1 cellular context compared by ENCODE assay signal in the genomic region with DNA sequence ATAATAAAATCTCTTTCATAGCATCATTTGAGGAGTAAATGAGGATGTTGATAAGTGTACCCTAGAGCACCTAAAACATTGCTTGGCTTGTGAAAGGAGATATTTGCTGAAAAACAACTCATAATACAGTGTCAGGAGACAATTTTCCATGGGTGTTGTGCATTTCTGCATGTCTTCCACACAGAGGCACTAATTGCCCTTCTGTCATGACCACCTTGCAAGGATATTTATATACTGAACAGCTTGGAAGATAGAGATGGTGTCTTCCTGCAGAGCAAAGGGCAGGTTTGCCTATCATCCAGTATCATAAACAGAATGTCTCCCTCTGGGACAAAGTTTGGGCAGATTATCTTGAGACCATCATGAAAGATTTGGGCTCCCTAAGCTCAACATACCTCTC.
TF ChIP-seq lines count a peak whose summit lies in the region.

No MANE protein-coding gene starts in this region.

TF ChIP-seq in GM23338, 12 proteins besides CTCF, POLR2A, EP300 and RAD21 (continued from another document):
- TF ChIP-seq, protein P1, sequence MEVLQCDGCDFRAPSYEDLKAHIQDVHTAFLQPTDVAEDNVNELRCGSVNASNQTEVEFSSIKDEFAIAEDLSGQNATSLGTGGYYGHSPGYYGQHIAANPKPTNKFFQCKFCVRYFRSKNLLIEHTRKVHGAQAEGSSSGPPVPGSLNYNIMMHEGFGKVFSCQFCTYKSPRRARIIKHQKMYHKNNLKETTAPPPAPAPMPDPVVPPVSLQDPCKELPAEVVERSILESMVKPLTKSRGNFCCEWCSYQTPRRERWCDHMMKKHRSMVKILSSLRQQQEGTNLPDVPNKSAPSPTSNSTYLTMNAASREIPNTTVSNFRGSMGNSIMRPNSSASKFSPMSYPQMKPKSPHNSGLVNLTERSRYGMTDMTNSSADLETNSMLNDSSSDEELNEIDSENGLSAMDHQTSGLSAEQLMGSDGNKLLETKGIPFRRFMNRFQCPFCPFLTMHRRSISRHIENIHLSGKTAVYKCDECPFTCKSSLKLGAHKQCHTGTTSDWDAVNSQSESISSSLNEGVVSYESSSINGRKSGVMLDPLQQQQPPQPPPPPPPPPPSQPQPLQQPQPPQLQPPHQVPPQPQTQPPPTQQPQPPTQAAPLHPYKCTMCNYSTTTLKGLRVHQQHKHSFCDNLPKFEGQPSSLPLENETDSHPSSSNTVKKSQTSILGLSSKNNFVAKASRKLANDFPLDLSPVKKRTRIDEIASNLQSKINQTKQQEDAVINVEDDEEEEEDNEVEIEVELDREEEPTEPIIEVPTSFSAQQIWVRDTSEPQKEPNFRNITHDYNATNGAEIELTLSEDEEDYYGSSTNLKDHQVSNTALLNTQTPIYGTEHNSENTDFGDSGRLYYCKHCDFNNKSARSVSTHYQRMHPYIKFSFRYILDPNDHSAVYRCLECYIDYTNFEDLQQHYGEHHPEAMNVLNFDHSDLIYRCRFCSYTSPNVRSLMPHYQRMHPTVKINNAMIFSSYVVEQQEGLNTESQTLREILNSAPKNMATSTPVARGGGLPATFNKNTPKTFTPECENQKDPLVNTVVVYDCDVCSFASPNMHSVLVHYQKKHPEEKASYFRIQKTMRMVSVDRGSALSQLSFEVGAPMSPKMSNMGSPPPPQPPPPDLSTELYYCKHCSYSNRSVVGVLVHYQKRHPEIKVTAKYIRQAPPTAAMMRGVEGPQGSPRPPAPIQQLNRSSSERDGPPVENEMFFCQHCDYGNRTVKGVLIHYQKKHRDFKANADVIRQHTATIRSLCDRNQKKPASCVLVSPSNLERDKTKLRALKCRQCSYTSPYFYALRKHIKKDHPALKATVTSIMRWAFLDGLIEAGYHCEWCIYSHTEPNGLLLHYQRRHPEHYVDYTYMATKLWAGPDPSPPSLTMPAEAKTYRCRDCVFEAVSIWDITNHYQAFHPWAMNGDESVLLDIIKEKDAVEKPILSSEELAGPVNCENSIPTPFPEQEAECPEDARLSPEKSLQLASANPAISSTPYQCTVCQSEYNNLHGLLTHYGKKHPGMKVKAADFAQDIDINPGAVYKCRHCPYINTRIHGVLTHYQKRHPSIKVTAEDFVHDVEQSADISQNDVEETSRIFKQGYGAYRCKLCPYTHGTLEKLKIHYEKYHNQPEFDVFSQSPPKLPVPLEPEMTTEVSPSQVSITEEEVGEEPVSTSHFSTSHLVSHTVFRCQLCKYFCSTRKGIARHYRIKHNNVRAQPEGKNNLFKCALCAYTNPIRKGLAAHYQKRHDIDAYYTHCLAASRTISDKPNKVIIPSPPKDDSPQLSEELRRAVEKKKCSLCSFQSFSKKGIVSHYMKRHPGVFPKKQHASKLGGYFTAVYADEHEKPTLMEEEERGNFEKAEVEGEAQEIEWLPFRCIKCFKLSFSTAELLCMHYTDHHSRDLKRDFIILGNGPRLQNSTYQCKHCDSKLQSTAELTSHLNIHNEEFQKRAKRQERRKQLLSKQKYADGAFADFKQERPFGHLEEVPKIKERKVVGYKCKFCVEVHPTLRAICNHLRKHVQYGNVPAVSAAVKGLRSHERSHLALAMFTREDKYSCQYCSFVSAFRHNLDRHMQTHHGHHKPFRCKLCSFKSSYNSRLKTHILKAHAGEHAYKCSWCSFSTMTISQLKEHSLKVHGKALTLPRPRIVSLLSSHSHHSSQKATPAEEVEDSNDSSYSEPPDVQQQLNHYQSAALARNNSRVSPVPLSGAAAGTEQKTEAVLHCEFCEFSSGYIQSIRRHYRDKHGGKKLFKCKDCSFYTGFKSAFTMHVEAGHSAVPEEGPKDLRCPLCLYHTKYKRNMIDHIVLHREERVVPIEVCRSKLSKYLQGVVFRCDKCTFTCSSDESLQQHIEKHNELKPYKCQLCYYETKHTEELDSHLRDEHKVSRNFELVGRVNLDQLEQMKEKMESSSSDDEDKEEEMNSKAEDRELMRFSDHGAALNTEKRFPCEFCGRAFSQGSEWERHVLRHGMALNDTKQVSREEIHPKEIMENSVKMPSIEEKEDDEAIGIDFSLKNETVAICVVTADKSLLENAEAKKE (CRISPR knock-in tag; IDR thresholded peaks at IDR 0.05): no peak
- no peak for TF ChIP-seq NANOG (IDR thresholded peaks at IDR 0.05; ENCODE audit: borderline replicate concordance)
- TF ChIP-seq, protein P2, sequence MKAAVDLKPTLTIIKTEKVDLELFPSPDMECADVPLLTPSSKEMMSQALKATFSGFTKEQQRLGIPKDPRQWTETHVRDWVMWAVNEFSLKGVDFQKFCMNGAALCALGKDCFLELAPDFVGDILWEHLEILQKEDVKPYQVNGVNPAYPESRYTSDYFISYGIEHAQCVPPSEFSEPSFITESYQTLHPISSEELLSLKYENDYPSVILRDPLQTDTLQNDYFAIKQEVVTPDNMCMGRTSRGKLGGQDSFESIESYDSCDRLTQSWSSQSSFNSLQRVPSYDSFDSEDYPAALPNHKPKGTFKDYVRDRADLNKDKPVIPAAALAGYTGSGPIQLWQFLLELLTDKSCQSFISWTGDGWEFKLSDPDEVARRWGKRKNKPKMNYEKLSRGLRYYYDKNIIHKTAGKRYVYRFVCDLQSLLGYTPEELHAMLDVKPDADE (IDR thresholded peaks at IDR 0.05): no peak
- no peak for TF ChIP-seq ZNF114 (CRISPR knock-in tag; IDR thresholded peaks at IDR 0.05)
- no peak for TF ChIP-seq POLR2AphosphoS5 (IDR thresholded peaks at IDR 0.05; ENCODE audit: low read depth)
- TF ChIP-seq, protein P3, sequence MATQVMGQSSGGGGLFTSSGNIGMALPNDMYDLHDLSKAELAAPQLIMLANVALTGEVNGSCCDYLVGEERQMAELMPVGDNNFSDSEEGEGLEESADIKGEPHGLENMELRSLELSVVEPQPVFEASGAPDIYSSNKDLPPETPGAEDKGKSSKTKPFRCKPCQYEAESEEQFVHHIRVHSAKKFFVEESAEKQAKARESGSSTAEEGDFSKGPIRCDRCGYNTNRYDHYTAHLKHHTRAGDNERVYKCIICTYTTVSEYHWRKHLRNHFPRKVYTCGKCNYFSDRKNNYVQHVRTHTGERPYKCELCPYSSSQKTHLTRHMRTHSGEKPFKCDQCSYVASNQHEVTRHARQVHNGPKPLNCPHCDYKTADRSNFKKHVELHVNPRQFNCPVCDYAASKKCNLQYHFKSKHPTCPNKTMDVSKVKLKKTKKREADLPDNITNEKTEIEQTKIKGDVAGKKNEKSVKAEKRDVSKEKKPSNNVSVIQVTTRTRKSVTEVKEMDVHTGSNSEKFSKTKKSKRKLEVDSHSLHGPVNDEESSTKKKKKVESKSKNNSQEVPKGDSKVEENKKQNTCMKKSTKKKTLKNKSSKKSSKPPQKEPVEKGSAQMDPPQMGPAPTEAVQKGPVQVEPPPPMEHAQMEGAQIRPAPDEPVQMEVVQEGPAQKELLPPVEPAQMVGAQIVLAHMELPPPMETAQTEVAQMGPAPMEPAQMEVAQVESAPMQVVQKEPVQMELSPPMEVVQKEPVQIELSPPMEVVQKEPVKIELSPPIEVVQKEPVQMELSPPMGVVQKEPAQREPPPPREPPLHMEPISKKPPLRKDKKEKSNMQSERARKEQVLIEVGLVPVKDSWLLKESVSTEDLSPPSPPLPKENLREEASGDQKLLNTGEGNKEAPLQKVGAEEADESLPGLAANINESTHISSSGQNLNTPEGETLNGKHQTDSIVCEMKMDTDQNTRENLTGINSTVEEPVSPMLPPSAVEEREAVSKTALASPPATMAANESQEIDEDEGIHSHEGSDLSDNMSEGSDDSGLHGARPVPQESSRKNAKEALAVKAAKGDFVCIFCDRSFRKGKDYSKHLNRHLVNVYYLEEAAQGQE (IDR thresholded peaks at IDR 0.05; ENCODE audit: unreplicated experiment): no peak
- no peak for TF ChIP-seq EZH2phosphoT487 (IDR thresholded peaks at IDR 0.05; ENCODE audit: unreplicated experiment)
- TF ChIP-seq JUNB (IDR thresholded peaks at IDR 0.05; ENCODE audit: unreplicated experiment): no peak
- no peak for TF ChIP-seq ZNF331 (CRISPR knock-in tag; IDR thresholded peaks at IDR 0.05; ENCODE audit: low read depth)
- TF ChIP-seq EZH2 (IDR thresholded peaks at IDR 0.05; ENCODE audit: low read depth, unreplicated experiment): no peak
- no peak for TF ChIP-seq CREB1 (CRISPR knock-in tag; IDR thresholded peaks at IDR 0.05; ENCODE audit: low read depth)
